In genomic region chr19:45469132-45469834, GRCh38 we compare ENCODE assay signal across 8 cellular contexts. TPM values are rescaled to one million over a fixed set of nuclear protein-coding genes. Genes with fewer than 3 reads are reported as not detected.
DNase-seq lines count a peak whose midpoint lies in the region; ATAC-seq, FAIRE-seq and TF ChIP-seq lines count a peak whose summit lies in the region.

No MANE protein-coding gene starts in this region.

- H3K36me3 ChIP-seq in gastroesophageal sphincter (no peaks in the 10 kb centered on the region), suprapubic skin (peaks cover 15% of the 10 kb centered on the region)

- H3K4me3 ChIP-seq in gastroesophageal sphincter = peak overlapping the region; percentile 59 to 67
- H3K4me3 ChIP-seq in suprapubic skin = peak overlapping the region; percentile 89

- H3K9me3 ChIP-seq in gastroesophageal sphincter (no peaks in the 10 kb centered on the region), suprapubic skin (no peaks in the 10 kb centered on the region)

- in situ Hi-C loops in SK-MEL-5 (cut with HindIII; ENCODE audit: low pct_unique_long_range_greater_than_20kb, low sequenced_read_pairs) = no loop called here

- peak overlapping the region; percentile 88 for H3K4me3 Mint-ChIP-seq in activated naive CD4-positive, alpha-beta T cell treated with anti-CD3 and anti-CD28 coated beads, Interleukin-2, amount 10 ng/mL, durations not matched to agents 7 days and 5 days

- H3K9me3 Mint-ChIP-seq in activated naive CD4-positive, alpha-beta T cell treated with anti-CD3 and anti-CD28 coated beads, Interleukin-2, amount 10 ng/mL, durations not matched to agents 7 days and 5 days = no peaks in the 10 kb centered on the region

- TF ChIP-seq EP300 in gastroesophageal sphincter (IDR thresholded peaks at IDR 0.05) (peak; percentile 98), suprapubic skin (IDR thresholded peaks at IDR 0.05) (peak; percentile 98)

- DNase-seq in HEK293T (ENCODE audit: extremely low spot score) (peak; percentile 89), MV-4-11 (lab: John Stamatoyannopoulos, UW) (peak; percentile 97), SK-MEL-5 (ENCODE audit: low read depth, low spot score) (peak; percentile 93), occipital lobe (lab: John Stamatoyannopoulos, UW) (peak; percentile 86), suprapubic skin (ENCODE audit: low spot score in 2 of 2) (peak; percentile 95 to 97)
- peak; percentile 95 for DNase-seq in activated naive CD4-positive, alpha-beta T cell treated with anti-CD3 and anti-CD28 coated beads, Interleukin-2, amount 10 ng/mL, durations not matched to agents 7 days and 5 days

- H3K27me3 Mint-ChIP-seq in activated naive CD4-positive, alpha-beta T cell treated with anti-CD3 and anti-CD28 coated beads, Interleukin-2, amount 10 ng/mL, durations not matched to agents 7 days and 5 days = peaks cover 87% of the 10 kb centered on the region

- POLR2A ChIA-PET in HEK293T (lab: Yijun Ruan, JAX) = interaction anchor here (0.6 to 2.7 kb wide), 10 partner anchors 9 to 304 kb away, joined by 3 to 9 read pairs (median 3); no protein-coding TSS in a partner anchor

- peak; percentile 86 for ATAC-seq in gastroesophageal sphincter

- no peaks in the 10 kb centered on the region for H3K36me3 Mint-ChIP-seq in activated naive CD4-positive, alpha-beta T cell treated with anti-CD3 and anti-CD28 coated beads, Interleukin-2, amount 10 ng/mL, durations not matched to agents 7 days and 5 days

- TF ChIP-seq POLR2A in gastroesophageal sphincter (IDR thresholded peaks at IDR 0.05) = peak; percentile 57 to 67
- TF ChIP-seq POLR2A in suprapubic skin (IDR thresholded peaks at IDR 0.05) = peak; percentile 15 to 50

- H3K27me3 ChIP-seq in gastroesophageal sphincter = no peaks in the 10 kb centered on the region
- no peaks in the 10 kb centered on the region for H3K27me3 ChIP-seq in suprapubic skin

- TF ChIP-seq CTCF in gastroesophageal sphincter (IDR thresholded peaks at IDR 0.05) (peak in 2 of 4 experiments; percentile 9 to 27), suprapubic skin (IDR thresholded peaks at IDR 0.05) (no peak)

- 0% methylated on average over 2 of the region's 60 CpGs; no CpG with 5 or more reads in 1 of the 2 donors for WGBS in gastroesophageal sphincter (ENCODE audit: low coverage in 1 of 2), 2 donors
- 0% methylated on average over 38 of the region's 60 CpGs for WGBS in suprapubic skin

- H3K27ac ChIP-seq in gastroesophageal sphincter = peak overlapping the region; percentile 88 to 97 (median 94)
- H3K27ac ChIP-seq in suprapubic skin = peak overlapping the region; percentile 96

- H3K4me1 Mint-ChIP-seq in activated naive CD4-positive, alpha-beta T cell treated with anti-CD3 and anti-CD28 coated beads, Interleukin-2, amount 10 ng/mL, durations not matched to agents 7 days and 5 days = peaks cover 40% of the 10 kb centered on the region

- CTCF ChIA-PET in HEK293T (lab: Yijun Ruan, JAX) = interaction anchor here (0.6 to 1.4 kb wide), 4 partner anchors 8 to 30 kb away, joined by 3 to 12 read pairs (median 8); no protein-coding TSS in a partner anchor
- CTCF ChIA-PET in activated naive CD4-positive, alpha-beta T cell treated with anti-CD3 and anti-CD28 coated beads, Interleukin-2, amount 10 ng/mL, durations not matched to agents 7 days and 5 days (lab: Charles Lee) = interaction anchor here (1.3 to 4.7 kb wide), 4 partner anchors 10 to 30 kb away, joined by 7 to 32 read pairs (median 21); no protein-coding TSS in a partner anchor

- peaks cover 2 to 37% (median 16%) of the 10 kb centered on the region in 3 donors for H3K4me1 ChIP-seq in gastroesophageal sphincter
- H3K4me1 ChIP-seq in suprapubic skin = peaks cover 40% of the 10 kb centered on the region

- H3K27ac Mint-ChIP-seq in activated naive CD4-positive, alpha-beta T cell treated with anti-CD3 and anti-CD28 coated beads, Interleukin-2, amount 10 ng/mL, durations not matched to agents 7 days and 5 days = peak overlapping the region; percentile 93

- peak; percentile 97 for FAIRE-seq in G401.6 (lab: Jason Lieb, UNC)

TF ChIP-seq in HEK293T, 16 proteins besides CTCF, POLR2A, EP300 and RAD21:
- no peak for TF ChIP-seq ELF4 (IDR thresholded peaks at IDR 0.05)
- TF ChIP-seq ZNF384 (IDR thresholded peaks at IDR 0.05) = no peak
- TF ChIP-seq PKNOX1 (IDR thresholded peaks at IDR 0.05) = peak; percentile 51; the same call in 1 of the 2 replicates
- peak; percentile 12; the same call in 1 of the 2 replicates for TF ChIP-seq FOXM1 (IDR thresholded peaks at IDR 0.05; ENCODE audit: borderline replicate concordance)
- TF ChIP-seq HDGF (IDR thresholded peaks at IDR 0.05; ENCODE audit: borderline replicate concordance) = 0 out of 2 replicates have a peak, but pooled peaks have one; percentile 48
- TF ChIP-seq L3MBTL2 (conservative IDR thresholded peaks at IDR 0.05) = peak; percentile 73; the same call in 1 of the 2 replicates

RNA-seq across cellular contexts. Expression of gene FOSB, which starts 1.5 kb away (rescaled TPM):
- total RNA-seq in SK-MEL-5 (2014; rRNA removed; shearing (Covaris generic)) = 0.13 and 0.42 TPM in 2 replicates
- polyA plus RNA-seq in SK-MEL-5 (2015; cell fraction: cytosol; rRNA removed) = 0.81 and 3.8 TPM in 2 replicates
- polyA plus RNA-seq in SK-MEL-5 (2015; cell fraction: nucleus; rRNA removed) = 1.5 and 3.8 TPM in 2 replicates
- total RNA-seq in gastroesophageal sphincter (10 to 100 TPM in 2 of 4 donors, 1 to 10 TPM in 2; 1.9 to 38.0 (median 15.6) TPM), occipital lobe (2.2 TPM), suprapubic skin (100 to 1,000 TPM; 326 to 676 (median 518) TPM)

RNA-seq across cellular contexts. Expression of gene RTN2, which starts 27.6 kb away (rescaled TPM):
- 10.0 and 12.8 TPM in 2 replicates for total RNA-seq in SK-MEL-5 (2014; rRNA removed; shearing (Covaris generic))
- 25.9 and 29.0 TPM in 2 replicates for polyA plus RNA-seq in SK-MEL-5 (2015; cell fraction: cytosol; rRNA removed)
- polyA plus RNA-seq in SK-MEL-5 (2015; cell fraction: nucleus; rRNA removed) = 9.4 and 10.4 TPM in 2 replicates
- total RNA-seq in gastroesophageal sphincter = 10 to 100 TPM; 11.0 to 19.6 (median 15.3) TPM
- total RNA-seq in occipital lobe = 56.8 TPM
- 10 to 100 TPM in 2 of 4 donors, 1 to 10 TPM in 2; 5.4 to 12.2 (median 10.7) TPM for total RNA-seq in suprapubic skin

RNA-seq across cellular contexts. Expression of gene PPM1N, which starts 29.0 kb away (rescaled TPM):
- total RNA-seq in SK-MEL-5 (2014; rRNA removed; shearing (Covaris generic)) = 0.74 and 1.9 TPM in 2 replicates
- 0.68 and 1.7 TPM in 2 replicates for polyA plus RNA-seq in SK-MEL-5 (2015; cell fraction: cytosol; rRNA removed)
- 2.3 and 7.7 TPM in 2 replicates for polyA plus RNA-seq in SK-MEL-5 (2015; cell fraction: nucleus; rRNA removed)
- total RNA-seq in gastroesophageal sphincter (1 to 10 TPM in 3 of 4 donors, under 1 TPM in 1; 0.96 to 3.2 (median 2.1) TPM), occipital lobe (0.47 TPM), suprapubic skin (1 to 10 TPM; 2.9 to 6.3 (median 5.6) TPM)

RNA-seq across cellular contexts. Expression of gene VASP, which starts 38.0 kb away (rescaled TPM):
- 42.6 and 44.1 TPM in 2 replicates for total RNA-seq in SK-MEL-5 (2014; rRNA removed; shearing (Covaris generic))
- 94.0 and 106 TPM in 2 replicates for polyA plus RNA-seq in SK-MEL-5 (2015; cell fraction: cytosol; rRNA removed)
- polyA plus RNA-seq in SK-MEL-5 (2015; cell fraction: nucleus; rRNA removed) = 31.7 and 46.7 TPM in 2 replicates
- total RNA-seq in gastroesophageal sphincter (100 to 1,000 TPM; 140 to 246 (median 167) TPM), occipital lobe (8.4 TPM), suprapubic skin (10 to 100 TPM; 34.8 to 51.3 (median 43.6) TPM)

RNA-seq across cellular contexts. Expression of gene ERCC1, which starts 45.6 kb away (rescaled TPM):
- 125 and 138 TPM in 2 replicates for total RNA-seq in SK-MEL-5 (2014; rRNA removed; shearing (Covaris generic))
- 104 and 133 TPM in 2 replicates for polyA plus RNA-seq in SK-MEL-5 (2015; cell fraction: cytosol; rRNA removed)
- polyA plus RNA-seq in SK-MEL-5 (2015; cell fraction: nucleus; rRNA removed) = 81.9 and 96.6 TPM in 2 replicates
- total RNA-seq in gastroesophageal sphincter (10 to 100 TPM; 52.7 to 84.6 (median 68.4) TPM), occipital lobe (51.2 TPM), suprapubic skin (100 to 1,000 TPM; 102 to 120 (median 106) TPM)

Comparison
In these comparisons a context has a peak if more than half of its experiments do, and no peak if none do; other contexts are left out.
1. Peak in every context shown above with its lines: DNase-seq, ATAC-seq, H3K4me3 ChIP-seq and H3K27ac ChIP-seq.
2. RNA of gene FOSB, which starts 1.5 kb away (total RNA-seq): 326 to 676 TPM in suprapubic skin; 1.9 to 38.0 TPM in gastroesophageal sphincter, 2.2 TPM in occipital lobe (single experiment) and 0.13 to 0.42 TPM in SK-MEL-5; every median in the first group is over 4 times any median in the second.